In the genomic region with DNA sequence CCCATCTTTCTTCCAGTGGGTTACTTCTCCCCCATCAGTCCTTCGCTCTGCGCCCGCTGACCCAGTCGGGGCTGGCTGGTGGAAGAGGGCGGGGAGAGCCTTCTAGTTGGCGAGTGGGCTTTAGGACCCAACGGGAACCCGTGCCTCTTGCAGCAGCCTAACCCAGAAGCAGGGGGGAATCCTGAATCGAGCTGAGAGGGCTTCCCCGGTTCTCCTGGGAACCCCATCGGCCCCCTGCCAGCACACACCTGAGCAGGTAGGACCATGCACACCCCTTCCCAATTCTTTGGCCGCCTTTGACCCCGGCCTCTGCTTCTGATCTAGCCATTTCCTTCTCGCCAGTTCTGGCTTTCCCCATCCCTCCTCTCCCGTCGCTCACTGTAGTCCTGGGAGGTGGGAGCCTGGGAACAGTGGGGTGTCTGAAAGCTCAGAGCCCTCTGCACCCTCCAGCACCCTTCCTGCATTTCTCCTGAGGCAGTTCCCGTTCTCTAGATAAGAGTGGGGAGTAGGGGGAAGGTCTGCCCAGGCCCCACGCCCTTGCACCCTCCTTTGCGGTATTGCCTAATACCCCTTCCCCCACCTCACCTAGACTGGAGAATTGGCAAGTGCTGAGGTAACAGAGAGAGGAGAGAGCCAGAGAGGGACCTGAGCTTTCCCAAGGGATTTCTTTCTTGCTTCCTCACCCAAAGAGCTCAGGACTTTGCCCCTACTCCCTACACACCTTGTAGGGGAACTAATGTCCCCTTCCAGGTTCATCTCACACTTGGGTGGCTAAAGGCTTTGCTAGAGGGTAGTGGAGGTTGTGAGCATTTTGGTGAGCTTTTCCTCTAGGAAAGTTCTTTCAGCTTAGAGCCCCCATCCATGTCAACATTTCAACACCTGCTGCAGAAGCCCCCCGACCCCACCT, we compare ENCODE assay signal across 8 cellular contexts. TPM values are rescaled to one million over a fixed set of nuclear protein-coding genes. Genes with fewer than 3 reads are reported as not detected.
DNase-seq lines count a peak whose midpoint lies in the region; ATAC-seq and TF ChIP-seq lines count a peak whose summit lies in the region.

Gene RARA (plus strand): TSS at position 150 of the 907 bp plus-strand sequence. CDS start 22,039 bp downstream, outside the sequence.

- no peak within 1 kb of the TSS for H3K4me3 Mint-ChIP-seq in T-helper 2 cell treated with Interferon-gamma antibody and Interleukin-4, amounts not matched to agents 5 μg/mL and 100 μg/mL, for 36 hours

- ATAC-seq in Panc1 (peak; percentile 75), thoracic aorta (ENCODE audit: insufficient number of reproducible peaks, low FRiP score, low read depth) (no peak), GM21619 (IDR thresholded peaks at IDR 0.05; ENCODE audit: unreplicated experiment) (no peak)

- peaks cover 22% of the 10 kb centered on the region for H3K4me1 Mint-ChIP-seq in T-helper 2 cell treated with Interferon-gamma antibody and Interleukin-4, amounts not matched to agents 5 μg/mL and 100 μg/mL, for 36 hours (ENCODE audit: low read depth)

- peaks cover 6% of the 10 kb centered on the region for H3K36me3 Mint-ChIP-seq in T-helper 2 cell treated with Interferon-gamma antibody and Interleukin-4, amounts not matched to agents 5 μg/mL and 100 μg/mL, for 36 hours (ENCODE audit: low read depth)

- H3K27ac ChIP-seq in Panc1 (ENCODE audit: low read length), result peak within 1 kb of the TSS; percentile 95
- H3K27ac ChIP-seq in mesenchymal stem cell (ENCODE audit: low read length, poor library complexity, severe bottlenecking), result no peak within 1 kb of the TSS
- H3K27ac ChIP-seq in thoracic aorta, result peak within 1 kb of the TSS; percentile 84 to 91

- TF ChIP-seq CTCF in Panc1 (IDR thresholded peaks at IDR 0.05) (no peak), thoracic aorta (IDR thresholded peaks at IDR 0.05) (no peak)

- no TSS peak for BruUV-seq in Panc1 (replicated peaks; lab: Mats Ljungman, UMichigan)

- H3K9me3 Mint-ChIP-seq in T-helper 2 cell treated with Interferon-gamma antibody and Interleukin-4, amounts not matched to agents 5 μg/mL and 100 μg/mL, for 36 hours, result no peaks in the 10 kb centered on the region

- in situ Hi-C loops in Panc1 (cut with HindIII; ENCODE audit: low pct_unique_long_range_greater_than_20kb, low sequenced_read_pairs), result no loop called here

- no peaks in the 10 kb centered on the region for H3K27me3 ChIP-seq in Panc1 (ENCODE audit: control insufficient read depth, insufficient read depth, low read length)
- no peaks in the 10 kb centered on the region for H3K27me3 ChIP-seq in mesenchymal stem cell (ENCODE audit: control insufficient read depth in 1 of 2, insufficient read depth in 1 of 2, low read length in 2 of 2)
- H3K27me3 ChIP-seq in thoracic aorta (replicated peaks; ENCODE audit: insufficient read depth), result no peaks in the 10 kb centered on the region

- peak within 1 kb of the TSS in 1 of 2 experiments; percentile 57 for H3K23ac ChIP-seq in mesenchymal stem cell (ENCODE audit: low read length in 2 of 2)

- H3K14ac ChIP-seq in mesenchymal stem cell (ENCODE audit: low read length in 2 of 2), result peak within 1 kb of the TSS in 1 of 2 experiments; percentile 73

- H3K36me3 ChIP-seq in Panc1 (ENCODE audit: control insufficient read depth, insufficient read depth, low read length), result no peaks in the 10 kb centered on the region
- H3K36me3 ChIP-seq in mesenchymal stem cell (ENCODE audit: control insufficient read depth in 1 of 2, insufficient read depth in 2 of 2, low read depth in 1 of 2, low read length in 2 of 2), result no peaks in the 10 kb centered on the region
- no peaks in the 10 kb centered on the region for H3K36me3 ChIP-seq in thoracic aorta

- H3K18ac ChIP-seq in mesenchymal stem cell (ENCODE audit: low read depth in 1 of 2, low read length in 2 of 2), result peak within 1 kb of the TSS in 1 of 2 experiments; percentile 74

- POLR2A ChIA-PET in Panc1 (lab: Charles Lee), result no interaction called here

- H3K4ac ChIP-seq in mesenchymal stem cell (ENCODE audit: low read depth in 1 of 2, low read length in 2 of 2), result peak within 1 kb of the TSS; percentile 26 to 65

- no peak within 1 kb of the TSS for H2BK5ac ChIP-seq in mesenchymal stem cell (ENCODE audit: low read depth, low read length, poor library complexity, severe bottlenecking)

- 9% methylated on average over 11 of the region's 20 CpGs for WGBS in mesenchymal stem cell

- H2BK120ac ChIP-seq in mesenchymal stem cell (ENCODE audit: low read depth, low read length), result no peak within 1 kb of the TSS

- H3K4me3 ChIP-seq in Panc1 (ENCODE audit: low read depth in 2 of 2, low read length in 2 of 2), result peak within 1 kb of the TSS; percentile 70 to 81
- H3K4me3 ChIP-seq in mesenchymal stem cell (ENCODE audit: insufficient read depth in 1 of 2, low read depth in 1 of 2, low read length in 2 of 2), result peak within 1 kb of the TSS; percentile 55 to 72
- peak within 1 kb of the TSS; percentile 64 for H3K4me3 ChIP-seq in thoracic aorta

- H2AK5ac ChIP-seq in mesenchymal stem cell (ENCODE audit: low read length, severe bottlenecking), result peak within 1 kb of the TSS; percentile 79

- H2AFZ ChIP-seq in mesenchymal stem cell (ENCODE audit: low read depth, low read length), result peak within 1 kb of the TSS; percentile 21

- H3K9me3 ChIP-seq in Panc1 (ENCODE audit: control insufficient read depth, insufficient read depth, low read depth, low read length) (no peaks in the 10 kb centered on the region), mesenchymal stem cell (ENCODE audit: control insufficient read depth, low read length) (no peaks in the 10 kb centered on the region), thoracic aorta (no peaks in the 10 kb centered on the region)

- H2BK12ac ChIP-seq in mesenchymal stem cell (ENCODE audit: low read length in 2 of 2), result peak within 1 kb of the TSS; percentile 38 to 79

- peaks cover 4% of the 10 kb centered on the region for H3K79me1 ChIP-seq in mesenchymal stem cell (replicated peaks; ENCODE audit: low read length, poor library complexity, severe bottlenecking)

- peak within 1 kb of the TSS; percentile 64 for H3K4me2 ChIP-seq in mesenchymal stem cell (ENCODE audit: low read length, poor library complexity, severe bottlenecking)

- CTCF ChIA-PET in Panc1 (lab: Charles Lee), result interaction anchor here (0.6 to 1.3 kb wide), 4 partner anchors 8 to 45 kb away, joined by 3 to 11 read pairs (median 3); no protein-coding TSS in a partner anchor

- no peak for DNase-seq in T-helper 2 cell treated with Interferon-gamma antibody and Interleukin-4, amounts not matched to agents 5 μg/mL and 100 μg/mL, for 36 hours (ENCODE audit: low spot score)
- DNase-seq in Panc1 (ENCODE audit: low read depth, low spot score) (no peak), ecto neural progenitor cell (ENCODE audit: low spot score) (peak; percentile 87), mesenchymal stem cell (peak; percentile 74), thoracic aorta (ENCODE audit: low spot score) (no peak), NCI-H187 treated with DMSO at 0.1 percent for 48 hours (lab: John Stamatoyannopoulos, UW) (no peak)

- H3K4me1 ChIP-seq in Panc1 (ENCODE audit: control insufficient read depth, insufficient read depth, low read length) (peaks cover 88% of the 10 kb centered on the region), mesenchymal stem cell (ENCODE audit: control insufficient read depth, insufficient read depth, low read depth, low read length) (peaks cover 68% of the 10 kb centered on the region), thoracic aorta (ENCODE audit: control insufficient read depth in 1 of 2, low read depth in 2 of 2) (peaks cover 56 to 71% of the 10 kb centered on the region in 2 donors)

- H3K9ac ChIP-seq in mesenchymal stem cell (ENCODE audit: low read length), result peak within 1 kb of the TSS; percentile 76

- H4K8ac ChIP-seq in mesenchymal stem cell (ENCODE audit: low read length), result no peak within 1 kb of the TSS

- no peaks in the 10 kb centered on the region for H3K27me3 Mint-ChIP-seq in T-helper 2 cell treated with Interferon-gamma antibody and Interleukin-4, amounts not matched to agents 5 μg/mL and 100 μg/mL, for 36 hours (ENCODE audit: low read depth)

- intact Hi-C loops in T-helper 2 cell treated with Interferon-gamma antibody and Interleukin-4, amounts not matched to agents 100 ng/mL and 5 ng/mL, for 36 hours (cut with micrococcal nuclease), result no loop called here
- intact Hi-C loops in Panc1 (cut with micrococcal nuclease; ENCODE audit: unreplicated experiment), result loop anchor here (10.0 kb wide), 1 partner anchor 106 kb away; the partner anchor contains the start of gene TOP2A

- H3K27ac Mint-ChIP-seq in T-helper 2 cell treated with Interferon-gamma antibody and Interleukin-4, amounts not matched to agents 5 μg/mL and 100 μg/mL, for 36 hours, result no peak within 1 kb of the TSS

- peak within 1 kb of the TSS; percentile 55 for H4K91ac ChIP-seq in mesenchymal stem cell (ENCODE audit: low read length)

- H2BK15ac ChIP-seq in mesenchymal stem cell (ENCODE audit: low read depth, poor library complexity, severe bottlenecking), result peak within 1 kb of the TSS; percentile 81

RNA-seq across cellular contexts. Expression of gene RARA, which starts in this region (rescaled TPM):
- total RNA-seq in T-helper 2 cell treated with Interferon-gamma antibody and Interleukin-4, amounts not matched to agents 100 ng/mL and 5 ng/mL, for 36 hours, result 45.4 and 47.8 TPM in 2 replicates
- total RNA-seq in Panc1 (2021; ENCODE audit: unreplicated experiment) (55.6 TPM), thoracic aorta (10 to 100 TPM; 46.8 to 73.4 TPM)
- 59.9 TPM for polyA plus RNA-seq in Panc1 (2012; ENCODE audit: insufficient read length)
- polyA plus RNA-seq in mesenchymal stem cell (2013, experiment 1 of 2), result 32.6 TPM
- polyA plus RNA-seq in mesenchymal stem cell (2013, experiment 2 of 2), result 32.1 TPM

Comparison
In these comparisons a context has a peak if more than half of its experiments do, and no peak if none do; other contexts are left out.
1. DNase-seq: peak in ecto neural progenitor cell (single experiment) and mesenchymal stem cell (single experiment); none in T-helper 2 cell treated with Interferon-gamma antibody and Interleukin-4, amounts not matched to agents 5 μg/mL and 100 μg/mL, for 36 hours (single experiment), Panc1 (single experiment), thoracic aorta (single experiment) and NCI-H187 treated with DMSO at 0.1 percent for 48 hours (single experiment).
2. Peak in every context shown above with its lines, with median percentiles within 50 percentile points of each other: H3K4me3 ChIP-seq.